8 cellular contexts compared by ENCODE assay signal in genomic region chr6:71012871-71013456, GRCh38. TPM values are rescaled to one million over a fixed set of nuclear protein-coding genes. Genes with fewer than 3 reads are reported as not detected.
DNase-seq lines count a peak whose midpoint lies in the region; ATAC-seq and TF ChIP-seq lines count a peak whose summit lies in the region.

No MANE protein-coding gene starts in this region.

- H3K4me3 Mint-ChIP-seq in stimulated activated effector memory CD8-positive, alpha-beta T cell treated with anti-CD3 and anti-CD28 coated beads, Interleukin-12 subunit alpha, Interleukin-12 subunit beta, amount 100 ng/mL, for 72 hours = no peak overlapping the region

- peak; percentile 81 for ATAC-seq in GM19351 (IDR thresholded peaks at IDR 0.05; ENCODE audit: unreplicated experiment)
- peak; percentile 77 for ATAC-seq in HG03159 (IDR thresholded peaks at IDR 0.05; ENCODE audit: unreplicated experiment)
- peak; percentile 77 for ATAC-seq in stimulated activated effector memory CD8-positive, alpha-beta T cell treated with anti-CD3 and anti-CD28 coated beads, Interleukin-12 subunit alpha, Interleukin-12 subunit beta, amount 100 ng/mL, for 72 hours

- H3K27me3 ChIP-seq in adrenal gland = no peaks in the 10 kb centered on the region

- TF ChIP-seq CTCF in adrenal gland (IDR thresholded peaks at IDR 0.05) = peak; percentile 47 to 76 (median 58)

- no peak overlapping the region for H3K4me3 ChIP-seq in adrenal gland

- H3K27ac Mint-ChIP-seq in stimulated activated effector memory CD8-positive, alpha-beta T cell treated with anti-CD3 and anti-CD28 coated beads, Interleukin-12 subunit alpha, Interleukin-12 subunit beta, amount 100 ng/mL, for 72 hours = no peak overlapping the region

- peaks cover 0 to 6% (median 0%) of the 10 kb centered on the region in 3 donors for H3K9me3 ChIP-seq in adrenal gland (replicated peaks in 1 of 3)

- H3K4me1 ChIP-seq in adrenal gland (replicated peaks in 1 of 2) = no peaks in the 10 kb centered on the region

- H3K36me3 ChIP-seq in adrenal gland (replicated peaks in 1 of 2) = no peaks in the 10 kb centered on the region

- H3K27ac ChIP-seq in adrenal gland = no peak overlapping the region

- intact Hi-C loops in adrenal gland (cut with DNase I) = no loop called here

- no peaks in the 10 kb centered on the region for H3K9me3 Mint-ChIP-seq in stimulated activated effector memory CD8-positive, alpha-beta T cell treated with anti-CD3 and anti-CD28 coated beads, Interleukin-12 subunit alpha, Interleukin-12 subunit beta, amount 100 ng/mL, for 72 hours

- WGBS in adrenal gland, 4 donors = 24 to 29% (median 27%) methylated on average over 5 of the region's 5 CpGs

- H3K36me3 Mint-ChIP-seq in stimulated activated effector memory CD8-positive, alpha-beta T cell treated with anti-CD3 and anti-CD28 coated beads, Interleukin-12 subunit alpha, Interleukin-12 subunit beta, amount 100 ng/mL, for 72 hours = no peaks in the 10 kb centered on the region

- peak; percentile 26 for DNase-seq in DMS79 treated with DMSO at 0.1 percent for 48 hours (lab: John Stamatoyannopoulos, UW)
- DNase-seq in DMS79 (lab: John Stamatoyannopoulos, UW) = no peak
- DNase-seq in NCI-H2227 (lab: John Stamatoyannopoulos, UW; ENCODE audit: unreplicated experiment) = peak; percentile 70
- peak in 5 of 7 donors; percentile 13 to 31 (median 24) for DNase-seq in adrenal gland
- peak; percentile 26 for DNase-seq in hepatic stellate cell (ENCODE audit: low spot score)
- peak in 1 of 2 donors; percentile 9 for DNase-seq in stimulated activated effector memory CD8-positive, alpha-beta T cell treated with anti-CD3 and anti-CD28 coated beads, Interleukin-12 subunit alpha, Interleukin-12 subunit beta, amount 100 ng/mL, for 72 hours (ENCODE audit: low spot score in 2 of 2)

- no peaks in the 10 kb centered on the region for H3K4me1 Mint-ChIP-seq in stimulated activated effector memory CD8-positive, alpha-beta T cell treated with anti-CD3 and anti-CD28 coated beads, Interleukin-12 subunit alpha, Interleukin-12 subunit beta, amount 100 ng/mL, for 72 hours

- TF ChIP-seq POLR2A in adrenal gland (IDR thresholded peaks at IDR 0.05) = no peak

RNA-seq across cellular contexts. Expression of gene B3GAT2, which starts 56.1 kb away (rescaled TPM):
- total RNA-seq in adrenal gland = under 1 TPM in 2 of 8 donors, not detected in 6; 0.04 to 0.14 TPM
- polyA plus RNA-seq in adrenal gland = under 1 TPM; 0.02 to 0.08 (median 0.03) TPM
